1 cellular context compared by ENCODE assay signal in the genomic region with DNA sequence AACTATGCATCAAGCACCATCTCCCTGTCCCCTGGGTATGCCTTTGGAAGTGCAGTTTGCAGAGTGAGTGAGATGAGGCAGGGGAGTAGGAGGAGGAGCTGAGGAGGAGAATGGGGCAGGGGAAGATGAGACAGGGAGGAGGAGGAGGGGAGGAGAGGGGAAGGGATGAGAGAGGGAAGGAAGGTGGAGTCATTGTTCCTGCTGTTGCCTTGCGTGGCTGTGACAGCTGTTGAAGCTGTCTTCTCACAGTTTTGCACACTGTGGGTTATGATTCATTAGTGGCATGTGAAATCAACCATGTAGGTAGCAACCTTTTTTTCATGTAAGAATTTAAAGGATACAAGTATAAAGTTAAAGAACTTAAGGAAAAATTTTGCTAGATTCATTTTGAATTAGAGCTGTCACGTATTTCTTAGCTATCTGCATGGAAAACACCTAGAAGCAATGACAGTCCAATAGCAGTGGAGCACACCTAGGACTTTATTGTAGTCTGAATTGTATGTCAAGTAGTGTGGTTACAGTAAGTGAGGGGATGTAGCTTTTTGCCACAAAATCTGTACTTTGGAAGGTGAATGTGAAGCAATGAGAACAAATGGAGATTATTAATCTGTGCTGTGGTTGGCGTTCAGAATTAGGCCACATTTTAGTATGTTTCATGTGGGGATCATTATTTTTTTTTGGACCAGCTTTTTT.
TF ChIP-seq lines count a peak whose summit lies in the region.

No MANE protein-coding gene starts in this region.

TF ChIP-seq in HepG2, 621 proteins besides CTCF, POLR2A, EP300 and RAD21:
- TF ChIP-seq SALL1 (CRISPR knock-in tag; IDR thresholded peaks at IDR 0.05) = no peak
- TF ChIP-seq, protein P1, sequence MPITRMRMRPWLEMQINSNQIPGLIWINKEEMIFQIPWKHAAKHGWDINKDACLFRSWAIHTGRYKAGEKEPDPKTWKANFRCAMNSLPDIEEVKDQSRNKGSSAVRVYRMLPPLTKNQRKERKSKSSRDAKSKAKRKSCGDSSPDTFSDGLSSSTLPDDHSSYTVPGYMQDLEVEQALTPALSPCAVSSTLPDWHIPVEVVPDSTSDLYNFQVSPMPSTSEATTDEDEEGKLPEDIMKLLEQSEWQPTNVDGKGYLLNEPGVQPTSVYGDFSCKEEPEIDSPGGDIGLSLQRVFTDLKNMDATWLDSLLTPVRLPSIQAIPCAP (CRISPR knock-in tag; IDR thresholded peaks at IDR 0.05; ENCODE audit: low read depth) = no peak
- peak; percentile 21 for TF ChIP-seq HNRNPK (IDR thresholded peaks at IDR 0.05; ENCODE audit: low read depth, low read length, poor library complexity, severe bottlenecking)
TF ChIP-seq in HepG2: peak in this region for 1.
